ENCODE assay signal across 1 cellular context in genomic region chr15:40525855-40526254, GRCh38.
TF ChIP-seq lines count a peak whose summit lies in the region.

No MANE protein-coding gene starts in this region.

TF ChIP-seq in IMR-90, 13 proteins besides CTCF, POLR2A, EP300 and RAD21:
- TF ChIP-seq MXI1 (IDR thresholded peaks at IDR 0.05; ENCODE audit: borderline replicate concordance, low read depth, low read length) (no peak), FOS (IDR thresholded peaks at IDR 0.05; ENCODE audit: low read depth, low read length) (no peak), CHD1 (IDR thresholded peaks at IDR 0.05; ENCODE audit: low read depth, low read length) (no peak), ELK1 (IDR thresholded peaks at IDR 0.05; ENCODE audit: borderline replicate concordance, low read depth, low read length) (no peak), CEBPB (IDR thresholded peaks at IDR 0.05; ENCODE audit: low read depth, low read length) (no peak), MAFK (IDR thresholded peaks at IDR 0.05; ENCODE audit: low read depth, low read length) (no peak), NFE2L2 (IDR thresholded peaks at IDR 0.05; ENCODE audit: low read depth, low read length) (no peak), USF2 (IDR thresholded peaks at IDR 0.05; ENCODE audit: low read depth, low read length) (no peak)
